11 cellular contexts compared by ENCODE assay signal in the genomic region with DNA sequence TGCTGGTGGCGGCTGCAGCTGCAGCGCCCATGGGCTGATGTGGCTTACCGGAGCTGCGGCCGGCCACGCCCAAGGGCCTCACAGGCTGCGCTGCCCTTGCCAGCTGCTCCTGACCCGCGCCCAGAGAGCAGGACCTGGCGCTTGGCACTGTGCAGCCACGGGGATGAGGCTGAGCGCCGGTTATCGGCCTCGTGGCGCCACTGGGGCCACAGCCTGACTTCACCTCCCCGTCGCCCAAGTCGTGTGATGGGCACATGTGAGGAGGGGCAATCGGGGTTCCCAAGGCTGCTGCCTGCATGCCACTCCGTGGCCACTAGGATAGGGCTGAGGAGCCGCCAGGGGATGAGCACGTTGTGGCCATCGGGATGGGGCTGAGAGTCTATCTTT.
DNase-seq lines count a peak whose midpoint lies in the region; ATAC-seq and TF ChIP-seq lines count a peak whose summit lies in the region.
"Had no signal": no experiment of that assay in that cellular context is flagged by ENCODE, and none has a peak within 500 bp of the region (broad histone marks: within the 10 kb centered on the region; RNA-seq: fewer than 3 reads in every experiment).

No MANE protein-coding gene starts in this region.

- peak overlapping the region; percentile 56 for H3K4me3 ChIP-seq in OCI-LY1 (ENCODE audit: low read depth, low read length, poor library complexity, severe bottlenecking)
- peak overlapping the region; percentile 30 to 45 (median 38) for H3K4me3 ChIP-seq in esophagus muscularis mucosa
- H3K4me3 ChIP-seq: lung had no signal

- H3K4me2 ChIP-seq in OCI-LY1 (ENCODE audit: low read length): peak overlapping the region; percentile 49

- no peak overlapping the region; the same call in 1 of the 2 replicates for H3K9ac ChIP-seq in OCI-LY1 (ENCODE audit: low read length)

- H3K27ac ChIP-seq in OCI-LY1 (ENCODE audit: low read depth, low read length, poor library complexity, severe bottlenecking): no peak overlapping the region
- H3K27ac ChIP-seq in esophagus muscularis mucosa (replicated peaks in 1 of 4): no peak overlapping the region

- H4K20me1 ChIP-seq in OCI-LY1 (ENCODE audit: insufficient read depth, low read length): no peaks in the 10 kb centered on the region

- intact Hi-C loops in activated CD4-positive, alpha-beta T cell treated with anti-CD3 and anti-CD28 coated beads, Interleukin-2, amount 10 ng/mL, durations not matched to agents 24 days and 14 days (cut with micrococcal nuclease): no loop called here
- intact Hi-C loops in esophagus muscularis mucosa (cut with DNase I): no loop called here

- no peaks in the 10 kb centered on the region for H3K9me2 ChIP-seq in OCI-LY1 (ENCODE audit: low read depth, low read length)

- H3K9me3 ChIP-seq in OCI-LY1 (ENCODE audit: low read length) (no peaks in the 10 kb centered on the region), esophagus muscularis mucosa (no peaks in the 10 kb centered on the region)

- peaks cover 39% of the 10 kb centered on the region for H3K27me3 Mint-ChIP-seq in activated CD4-positive, alpha-beta T cell treated with anti-CD3 and anti-CD28 coated beads, Interleukin-2, amount 10 ng/mL, durations not matched to agents 24 days and 14 days
- peaks cover 30 to 40% of the 10 kb centered on the region in 2 donors for H3K27me3 Mint-ChIP-seq in stimulated activated naive B cell treated with anti-CD40 and anti-IgM and Interleukin-4, amounts not matched to agents 10 μg/mL and 1 μg/mL and 100 μg/mL, for 72 hours

- TF ChIP-seq CTCF in OCI-LY1 (IDR thresholded peaks at IDR 0.05; ENCODE audit: low read length): no peak
- TF ChIP-seq CTCF in esophagus muscularis mucosa (IDR thresholded peaks at IDR 0.05): no peak

- H3K4me1 ChIP-seq in OCI-LY1 (ENCODE audit: insufficient read depth, low read length, severe bottlenecking): peaks cover 4% of the 10 kb centered on the region
- peaks cover 0 to 18% (median 13%) of the 10 kb centered on the region in 4 donors for H3K4me1 ChIP-seq in esophagus muscularis mucosa

- H3K36me3 ChIP-seq in OCI-LY1 (ENCODE audit: insufficient read depth, low read length): no peaks in the 10 kb centered on the region
- no peaks in the 10 kb centered on the region for H3K36me3 ChIP-seq in esophagus muscularis mucosa

- H3K4me1 Mint-ChIP-seq in activated CD4-positive, alpha-beta T cell treated with anti-CD3 and anti-CD28 coated beads, Interleukin-2, amount 10 ng/mL, durations not matched to agents 24 days and 14 days: peaks cover 9% of the 10 kb centered on the region
- peaks cover 10 to 19% of the 10 kb centered on the region in 2 donors for H3K4me1 Mint-ChIP-seq in stimulated activated naive B cell treated with anti-CD40 and anti-IgM and Interleukin-4, amounts not matched to agents 10 μg/mL and 1 μg/mL and 100 μg/mL, for 72 hours

- H3K36me3 Mint-ChIP-seq in activated CD4-positive, alpha-beta T cell treated with anti-CD3 and anti-CD28 coated beads, Interleukin-2, amount 10 ng/mL, durations not matched to agents 24 days and 14 days (ENCODE audit: low read depth): no peaks in the 10 kb centered on the region
- H3K36me3 Mint-ChIP-seq in stimulated activated naive B cell treated with anti-CD40 and anti-IgM and Interleukin-4, amounts not matched to agents 10 μg/mL and 1 μg/mL and 100 μg/mL, for 72 hours: no peaks in the 10 kb centered on the region

- H3K79me2 ChIP-seq in OCI-LY1 (ENCODE audit: insufficient read depth, low read length): no peaks in the 10 kb centered on the region

- H3K4me3 Mint-ChIP-seq in activated CD4-positive, alpha-beta T cell treated with anti-CD3 and anti-CD28 coated beads, Interleukin-2, amount 10 ng/mL, durations not matched to agents 24 days and 14 days: peak overlapping the region; percentile 79
- peak overlapping the region; percentile 69 to 83 for H3K4me3 Mint-ChIP-seq in stimulated activated naive B cell treated with anti-CD40 and anti-IgM and Interleukin-4, amounts not matched to agents 10 μg/mL and 1 μg/mL and 100 μg/mL, for 72 hours

- no peaks in the 10 kb centered on the region for H3K9me3 Mint-ChIP-seq in activated CD4-positive, alpha-beta T cell treated with anti-CD3 and anti-CD28 coated beads, Interleukin-2, amount 10 ng/mL, durations not matched to agents 24 days and 14 days
- H3K9me3 Mint-ChIP-seq in stimulated activated naive B cell treated with anti-CD40 and anti-IgM and Interleukin-4, amounts not matched to agents 10 μg/mL and 1 μg/mL and 100 μg/mL, for 72 hours: no peaks in the 10 kb centered on the region

- no CpG with 5 or more reads among the region's 24 CpGs for WGBS in esophagus muscularis mucosa

- no peak for ATAC-seq in stimulated activated naive B cell treated with anti-CD40 and anti-IgM and Interleukin-4, amounts not matched to agents 10 μg/mL and 1 μg/mL and 100 μg/mL, for 72 hours (replicated peaks)
- no peak for ATAC-seq in HG03354 (IDR thresholded peaks at IDR 0.05; ENCODE audit: poor library complexity, severe bottlenecking, unreplicated experiment)
- ATAC-seq in GM18498 (IDR thresholded peaks at IDR 0.05; ENCODE audit: unreplicated experiment): no peak

- no peak for TF ChIP-seq POLR2A in esophagus muscularis mucosa (IDR thresholded peaks at IDR 0.05; ENCODE audit: low read depth)

- TF ChIP-seq EP300 in esophagus muscularis mucosa (IDR thresholded peaks at IDR 0.05): no peak

- H3K27ac Mint-ChIP-seq in activated CD4-positive, alpha-beta T cell treated with anti-CD3 and anti-CD28 coated beads, Interleukin-2, amount 10 ng/mL, durations not matched to agents 24 days and 14 days: peak overlapping the region; percentile 15
- H3K27ac Mint-ChIP-seq in stimulated activated naive B cell treated with anti-CD40 and anti-IgM and Interleukin-4, amounts not matched to agents 10 μg/mL and 1 μg/mL and 100 μg/mL, for 72 hours: no peak overlapping the region

- H3K27me3 ChIP-seq in OCI-LY1 (ENCODE audit: insufficient read depth, low read length): no peaks in the 10 kb centered on the region
- H3K27me3 ChIP-seq in esophagus muscularis mucosa: peaks cover 0 to 79% (median 5%) of the 10 kb centered on the region in 4 donors

- H3F3A ChIP-seq in OCI-LY1 (ENCODE audit: insufficient read depth, low read length): no peaks in the 10 kb centered on the region

- no peak overlapping the region for H2AFZ ChIP-seq in OCI-LY1 (ENCODE audit: low read length)

- DNase-seq in activated CD4-positive, alpha-beta T cell treated with anti-CD3 and anti-CD28 coated beads, Interleukin-2, amount 10 ng/mL, durations not matched to agents 24 days and 14 days: no peak
- DNase-seq in activated CD4-positive, alpha-beta T cell treated with anti-CD3 and anti-CD28 coated beads, Interleukin-2, amount 50 U/mL, for 4 hours: no peak
- DNase-seq in esophagus muscularis mucosa (ENCODE audit: extremely low spot score): no peak
- DNase-seq in stimulated activated naive B cell treated with anti-CD40 and anti-IgM and Interleukin-4, amounts not matched to agents 10 μg/mL and 1 μg/mL and 100 μg/mL, for 72 hours: no peak
- no peak for DNase-seq in activated gamma-delta T cell treated with Interleukin-2 at 50 U/mL for 16 hours
- DNase-seq: activated CD8-positive, alpha-beta memory T cell treated with anti-CD3 and anti-CD28 coated beads, Interleukin-2, amount 50 U/mL, for 4 hours; stimulated activated CD4-positive, alpha-beta T cell treated with anti-CD3 and anti-CD28 coated beads, Interleukin-4, amount 100 ng/mL, for 24 hours had no signal
